ENCODE assay signal across 9 cellular contexts in the genomic region with DNA sequence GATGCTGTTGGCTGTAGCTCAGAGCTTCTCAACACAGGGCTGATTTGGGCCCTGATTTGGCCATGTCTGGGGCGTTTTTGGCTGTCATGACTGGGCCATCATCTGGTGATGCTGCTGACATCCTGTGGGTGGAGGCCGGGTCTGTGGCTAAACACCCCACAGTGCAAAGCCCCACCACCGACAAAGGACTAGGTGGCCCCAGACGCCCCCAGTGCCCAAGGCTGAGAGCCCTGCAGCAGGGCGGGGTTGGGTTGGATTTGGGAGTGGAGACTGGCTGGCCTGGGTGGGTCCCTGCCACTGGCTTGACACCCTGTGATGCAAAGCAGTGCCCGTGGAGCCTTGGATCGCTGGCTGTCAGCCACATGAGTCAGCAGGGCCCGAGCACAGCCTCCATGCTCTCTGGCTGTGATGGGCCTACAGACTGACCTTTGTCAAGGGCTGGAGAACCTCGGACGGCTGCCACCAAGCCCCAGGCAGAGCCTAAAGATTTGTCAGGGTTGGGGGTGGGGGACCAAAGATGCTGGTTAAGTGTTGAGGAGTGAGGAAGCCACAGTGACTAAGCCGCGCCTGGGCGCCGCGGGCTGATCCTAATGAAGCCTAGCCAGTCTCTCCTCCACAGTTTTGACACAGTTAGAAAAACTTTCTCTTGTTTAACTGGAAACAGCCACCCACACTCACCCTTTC. TPM values are rescaled to one million over a fixed set of nuclear protein-coding genes. Genes with fewer than 3 reads are reported as not detected.
DNase-seq lines count a peak whose midpoint lies in the region; ATAC-seq and TF ChIP-seq lines count a peak whose summit lies in the region.
"Had no signal": no experiment of that assay in that cellular context is flagged by ENCODE, and none has a peak within 500 bp of the region (broad histone marks: within the 10 kb centered on the region; RNA-seq: fewer than 3 reads in every experiment).

No MANE protein-coding gene starts in this region.

- DNase-seq in EH (ENCODE audit: low read depth) (peak; percentile 99), T1000 (lab: John Stamatoyannopoulos, UW) (peak; percentile 67), left cardiac atrium (peak; percentile 92), retinal pigment epithelial cell (ENCODE audit: low read depth) (peak; percentile 29), germinal center (ENCODE audit: low spot score) (no peak), NCI-H526 treated with DMSO at 0.1 percent for 48 hours (lab: John Stamatoyannopoulos, UW) (no peak)
- DNase-seq: naive B cell had no signal

- TF ChIP-seq CTCF in retinal pigment epithelial cell (conservative IDR thresholded peaks at IDR 0.05; ENCODE audit: low read depth, low read length): no peak

- intact Hi-C loops in left cardiac atrium (cut with DNase I): loop anchor here in 1 of 2 donors (10.0 kb wide), 1 partner anchor 834 kb away; no protein-coding TSS in a partner anchor

- no peak overlapping the region for H3K4me3 ChIP-seq in retinal pigment epithelial cell (ENCODE audit: low read length)

- peak; percentile 88 to 93 for ATAC-seq in left cardiac atrium
- no peak for ATAC-seq in GM21360 (IDR thresholded peaks at IDR 0.05; ENCODE audit: unreplicated experiment)
- no peak for ATAC-seq in GM18868 (IDR thresholded peaks at IDR 0.05; ENCODE audit: unreplicated experiment)

RNA-seq across cellular contexts. Expression of a gene that starts 28.3 kb away (rescaled TPM):
- total RNA-seq in left cardiac atrium: 1 to 10 TPM in 1 of 2 donors, under 1 TPM in 1; 0.34 to 1.4 TPM

Comparison
In these comparisons a context has a peak if more than half of its experiments do, and no peak if none do; other contexts are left out.
1. DNase-seq: peak in EH (single experiment), T1000 (single experiment), left cardiac atrium (single experiment) and retinal pigment epithelial cell (single experiment); none in germinal center (single experiment) and NCI-H526 treated with DMSO at 0.1 percent for 48 hours (single experiment).
2. ATAC-seq: peak in left cardiac atrium (2 of 2); none in GM21360 (single experiment) and GM18868 (single experiment).